In the genomic region with DNA sequence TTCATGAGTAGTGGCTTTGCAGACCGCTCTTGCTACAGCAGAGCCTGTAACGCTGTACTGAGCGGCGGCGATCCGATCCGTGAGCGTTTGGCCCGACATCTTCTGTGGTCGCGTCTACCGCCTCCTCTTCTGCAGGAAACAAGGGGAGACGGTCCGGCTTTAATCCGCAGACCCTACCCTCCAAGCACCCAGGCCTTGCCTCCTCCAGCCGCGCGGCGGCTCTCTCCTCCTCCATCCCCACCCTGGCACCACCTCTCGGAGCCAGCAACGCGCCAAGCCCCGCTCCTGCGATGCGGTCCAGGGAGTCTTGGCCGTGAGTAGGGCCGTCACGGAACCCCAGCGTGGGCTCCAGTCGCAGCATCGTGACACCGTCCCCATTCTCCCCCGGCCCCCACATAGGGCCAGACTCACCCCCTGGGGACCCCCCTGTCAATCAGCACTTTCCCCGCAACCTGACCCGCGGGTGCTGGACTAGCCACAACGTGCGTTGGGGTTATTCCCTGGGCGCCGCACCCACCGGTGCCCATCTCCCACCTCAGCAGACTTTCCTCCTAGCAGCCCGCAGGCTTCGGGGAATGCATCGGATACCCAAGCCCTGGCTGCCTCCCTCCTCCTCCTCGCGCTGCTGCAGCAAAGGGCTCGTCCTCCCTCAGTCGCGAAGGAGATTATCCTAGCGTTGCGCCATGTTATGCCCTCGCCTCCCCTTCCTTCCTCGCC, we compare ENCODE assay signal across 8 cellular contexts. TPM values are rescaled to one million over a fixed set of nuclear protein-coding genes. Genes with fewer than 3 reads are reported as not detected.
DNase-seq lines count a peak whose midpoint lies in the region; ATAC-seq, FAIRE-seq and TF ChIP-seq lines count a peak whose summit lies in the region.

No MANE protein-coding gene starts in this region.

- H3K4me1 ChIP-seq in endocrine pancreas (ENCODE audit: control insufficient read depth, insufficient read depth, low read length) = no peaks in the 10 kb centered on the region

- no peak for FAIRE-seq in HTR-8/SVneo (lab: Jason Lieb, UNC)

- no peak for ATAC-seq in activated T-helper 17 cell treated with anti-CD3 and anti-CD28 coated beads, Interleukin-2, amount 50 U/mL, for 72 hours (replicated peaks)
- no peak for ATAC-seq in GM21367 (IDR thresholded peaks at IDR 0.05; ENCODE audit: unreplicated experiment)
- no peak for ATAC-seq in HG02763 (IDR thresholded peaks at IDR 0.05; ENCODE audit: unreplicated experiment)

- peak overlapping the region; percentile 58 for H3K9ac ChIP-seq in endocrine pancreas (ENCODE audit: control insufficient read depth, insufficient read depth, low read length)

- no peaks in the 10 kb centered on the region for H3K27me3 ChIP-seq in endocrine pancreas (ENCODE audit: control insufficient read depth, insufficient read depth, low read length)

- peaks cover 82% of the 10 kb centered on the region for H3K27me3 Mint-ChIP-seq in nephron progenitor cell (ENCODE audit: low read depth, poor library complexity)
- peaks cover 43% of the 10 kb centered on the region for H3K27me3 Mint-ChIP-seq in activated T-helper 17 cell treated with anti-CD3 and anti-CD28 coated beads, Interleukin-2, amount 50 U/mL, for 72 hours

- DNase-seq in AG09309 (ENCODE audit: low read depth) (no peak), HTR-8/SVneo (ENCODE audit: insufficient read length, low spot score) (peak; percentile 2), nephron progenitor cell (peak; percentile 45)
- no peak for DNase-seq in effector CD4-positive, alpha-beta T cell

- H3K4me3 ChIP-seq in AG09309 (ENCODE audit: control insufficient read depth, low read depth, low read length) = peak overlapping the region; percentile 39
- no peak overlapping the region for H3K4me3 ChIP-seq in endocrine pancreas (ENCODE audit: control insufficient read depth, insufficient read depth, low read length)

- TF ChIP-seq CTCF in AG09309 (IDR thresholded peaks at IDR 0.05; ENCODE audit: control insufficient read depth, insufficient read depth, low read depth, low read length, missing control alignments) (no peak), nephron progenitor cell (IDR thresholded peaks at IDR 0.05) (no peak)

- peaks cover 4% of the 10 kb centered on the region for H3K4me1 Mint-ChIP-seq in nephron progenitor cell
- no peaks in the 10 kb centered on the region for H3K4me1 Mint-ChIP-seq in activated T-helper 17 cell treated with anti-CD3 and anti-CD28 coated beads, Interleukin-2, amount 50 U/mL, for 72 hours

- H3K9me3 ChIP-seq in endocrine pancreas (ENCODE audit: control insufficient read depth, low read length) = no peaks in the 10 kb centered on the region

- no peak overlapping the region for H3K27ac Mint-ChIP-seq in nephron progenitor cell
- H3K27ac Mint-ChIP-seq in activated T-helper 17 cell treated with anti-CD3 and anti-CD28 coated beads, Interleukin-2, amount 50 U/mL, for 72 hours = no peak overlapping the region

- peak overlapping the region; percentile 86 for H3K4me3 Mint-ChIP-seq in nephron progenitor cell
- H3K4me3 Mint-ChIP-seq in activated T-helper 17 cell treated with anti-CD3 and anti-CD28 coated beads, Interleukin-2, amount 50 U/mL, for 72 hours = no peak overlapping the region

- H3K36me3 ChIP-seq in endocrine pancreas (ENCODE audit: control insufficient read depth, insufficient read depth, low read length) = no peaks in the 10 kb centered on the region

- no peaks in the 10 kb centered on the region for H3K36me3 Mint-ChIP-seq in nephron progenitor cell (ENCODE audit: low read depth)
- H3K36me3 Mint-ChIP-seq in activated T-helper 17 cell treated with anti-CD3 and anti-CD28 coated beads, Interleukin-2, amount 50 U/mL, for 72 hours (ENCODE audit: low read depth) = no peaks in the 10 kb centered on the region

- peaks cover 20% of the 10 kb centered on the region for H3K9me3 Mint-ChIP-seq in nephron progenitor cell
- H3K9me3 Mint-ChIP-seq in activated T-helper 17 cell treated with anti-CD3 and anti-CD28 coated beads, Interleukin-2, amount 50 U/mL, for 72 hours = peaks cover 8% of the 10 kb centered on the region

RNA-seq across cellular contexts. Expression of a gene that starts 0.9 kb away (rescaled TPM):
- total RNA-seq in activated T-helper 17 cell treated with anti-CD3 and anti-CD28 coated beads, Interleukin-2, amount 50 U/mL, for 72 hours = not detected

Comparison
In these comparisons a context has a peak if more than half of its experiments do, and no peak if none do; other contexts are left out.
1. DNase-seq: peak in HTR-8/SVneo (single experiment) and nephron progenitor cell (single experiment); none in AG09309 (single experiment) and effector CD4-positive, alpha-beta T cell (single experiment).